8 cellular contexts compared by ENCODE assay signal in the genomic region with DNA sequence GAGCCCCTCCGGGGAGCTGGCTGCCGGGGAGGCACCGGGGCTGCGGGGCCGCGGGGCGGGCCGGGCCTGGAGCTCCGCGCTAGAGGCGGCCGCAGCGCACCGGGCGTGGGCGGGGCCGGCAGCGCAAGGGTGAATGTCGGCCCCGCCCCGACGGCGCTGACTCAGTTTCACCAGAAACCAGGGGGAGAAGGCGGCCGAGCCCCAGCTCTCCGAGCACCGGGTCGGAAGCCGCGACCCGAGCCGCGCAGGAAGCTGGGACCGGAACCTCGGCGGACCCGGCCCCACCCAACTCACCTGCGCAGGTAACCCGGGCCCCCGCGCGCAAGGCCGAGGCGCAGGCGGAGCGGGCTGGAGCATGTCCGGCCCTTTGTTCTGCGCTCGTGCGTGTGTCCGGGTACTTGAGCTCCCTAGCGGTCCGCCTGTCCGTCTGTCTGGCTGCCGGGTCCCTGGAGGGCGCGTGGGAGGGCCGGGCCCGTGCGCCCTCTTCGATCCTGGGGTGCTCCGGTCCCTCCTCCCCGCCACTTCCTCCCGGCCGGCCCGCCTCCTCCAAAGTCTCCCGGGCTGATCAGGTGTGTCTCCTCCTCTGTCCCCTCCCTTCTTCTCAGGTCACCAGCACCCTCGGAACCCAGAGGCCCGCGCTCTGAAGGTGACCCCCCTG. TPM values are rescaled to one million over a fixed set of nuclear protein-coding genes. Genes with fewer than 3 reads are reported as not detected.
DNase-seq lines count a peak whose midpoint lies in the region; ATAC-seq, FAIRE-seq and TF ChIP-seq lines count a peak whose summit lies in the region.

A gene with protein sequence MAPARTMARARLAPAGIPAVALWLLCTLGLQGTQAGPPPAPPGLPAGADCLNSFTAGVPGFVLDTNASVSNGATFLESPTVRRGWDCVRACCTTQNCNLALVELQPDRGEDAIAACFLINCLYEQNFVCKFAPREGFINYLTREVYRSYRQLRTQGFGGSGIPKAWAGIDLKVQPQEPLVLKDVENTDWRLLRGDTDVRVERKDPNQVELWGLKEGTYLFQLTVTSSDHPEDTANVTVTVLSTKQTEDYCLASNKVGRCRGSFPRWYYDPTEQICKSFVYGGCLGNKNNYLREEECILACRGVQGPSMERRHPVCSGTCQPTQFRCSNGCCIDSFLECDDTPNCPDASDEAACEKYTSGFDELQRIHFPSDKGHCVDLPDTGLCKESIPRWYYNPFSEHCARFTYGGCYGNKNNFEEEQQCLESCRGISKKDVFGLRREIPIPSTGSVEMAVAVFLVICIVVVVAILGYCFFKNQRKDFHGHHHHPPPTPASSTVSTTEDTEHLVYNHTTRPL (plus strand): TSS at position 164 of the 658 bp plus-strand sequence. CDS start 507 bp downstream, outside the sequence.

- ATAC-seq in IMR-90 (ENCODE audit: low read depth) (peak; percentile 64), HG03378 (IDR thresholded peaks at IDR 0.05; ENCODE audit: unreplicated experiment) (no peak)

- H3K56ac ChIP-seq in IMR-90 (ENCODE audit: extremely low read depth, insufficient read depth, low read length), result no peak within 1 kb of the TSS

- H3K27me3 ChIP-seq in ACC112 (ENCODE audit: insufficient read depth, low read length) (peaks cover 34% of the 10 kb centered on the region), IMR-90 (ENCODE audit: control insufficient read depth, insufficient read depth, low read length) (peaks cover 38% of the 10 kb centered on the region), neuron (ENCODE audit: insufficient read depth, low read length) (peaks cover 71% of the 10 kb centered on the region), thyroid gland (no peaks in the 10 kb centered on the region)

- BruUV-seq in IMR-90 (replicated peaks; lab: Mats Ljungman, UMichigan), result no TSS peak

- H2BK120ac ChIP-seq in IMR-90 (ENCODE audit: low read depth, low read length), result no peak within 1 kb of the TSS

- CTCF ChIA-PET in IMR-90 (lab: Yijun Ruan, JAX), result no interaction called here
- CTCF ChIA-PET in activated CD4-positive, alpha-beta memory T cell treated with anti-CD3 and anti-CD28 coated beads for 36 hours (lab: Charles Lee), result interaction anchor here (0.8 to 9.8 kb wide), 10 partner anchors 13 to 476 kb away, joined by 3 to 109 read pairs (median 3); a partner anchor contains a TSS

- no peak for TF ChIP-seq CTCF in IMR-90 (conservative IDR thresholded peaks at IDR 0.05; ENCODE audit: low read depth, low read length)
- no peak for TF ChIP-seq CTCF in epithelial cell of proximal tubule (conservative IDR thresholded peaks at IDR 0.05; ENCODE audit: low read depth, low read length)
- no peak for TF ChIP-seq CTCF in thyroid gland (IDR thresholded peaks at IDR 0.05)
- no peak for TF ChIP-seq CTCF in D721Med (IDR thresholded peaks at IDR 0.05; ENCODE audit: insufficient read depth, missing control alignments)

- peaks cover 14% of the 10 kb centered on the region for H3K4me1 ChIP-seq in ACC112 (ENCODE audit: control insufficient read depth, insufficient read depth, low read length, unreplicated experiment)
- 0 out of 2 replicates have a peak, but pooled peaks cover 3% of the 10 kb centered on the region for H3K4me1 ChIP-seq in IMR-90 (ENCODE audit: control insufficient read depth, insufficient read depth, low read length)
- H3K4me1 ChIP-seq in neuron (ENCODE audit: insufficient read depth, low read length), result no peaks in the 10 kb centered on the region
- H3K4me1 ChIP-seq in thyroid gland, result peaks cover 22 to 29% of the 10 kb centered on the region in 2 donors

- H3K4ac ChIP-seq in IMR-90 (ENCODE audit: low read depth, low read length), result no peak within 1 kb of the TSS

- H3K9me3 ChIP-seq in IMR-90 (ENCODE audit: control insufficient read depth, insufficient read depth, low read length) (no peaks in the 10 kb centered on the region), neuron (ENCODE audit: low read length) (peaks cover 2% of the 10 kb centered on the region), thyroid gland (no peaks in the 10 kb centered on the region)

- H3K9me3 Mint-ChIP-seq in activated CD4-positive, alpha-beta memory T cell treated with anti-CD3 and anti-CD28 coated beads for 36 hours, result no peaks in the 10 kb centered on the region

- H3K79me2 ChIP-seq in ACC112 (ENCODE audit: control insufficient read depth, insufficient read depth, low read length, unreplicated experiment), result no peaks in the 10 kb centered on the region

- H3K23ac ChIP-seq in IMR-90 (ENCODE audit: low read depth, low read length), result peak within 1 kb of the TSS; percentile 69

- H4K91ac ChIP-seq in IMR-90 (ENCODE audit: insufficient read depth, low read depth, low read length), result no peak within 1 kb of the TSS

- WGBS in IMR-90 (ENCODE audit: extremely low coverage in 2 of 2, insufficient read length in 1 of 2), 2 experiments, result 1% methylated on average over 27 of the region's 70 CpGs; no CpG with 5 or more reads in 1 of the 2 experiments
- 4% methylated on average over 10 of the region's 70 CpGs; no CpG with 5 or more reads in 1 of the 2 donors for WGBS in thyroid gland, 2 donors

- no peak for FAIRE-seq in D721Med (lab: Jason Lieb, UNC)

- H3K9me1 ChIP-seq in IMR-90 (ENCODE audit: insufficient read depth, low read length), result no peaks in the 10 kb centered on the region

- peak within 1 kb of the TSS; percentile 66 for H3K4me2 ChIP-seq in IMR-90 (ENCODE audit: low read depth, low read length)

- TF ChIP-seq POLR2A in IMR-90 (IDR thresholded peaks at IDR 0.05; ENCODE audit: low read depth, low read length), result no peak
- TF ChIP-seq POLR2A in thyroid gland (IDR thresholded peaks at IDR 0.05), result peak in 1 of 2 donors; percentile 75

- H3K36me3 ChIP-seq in ACC112 (ENCODE audit: insufficient read depth, low read length) (no peaks in the 10 kb centered on the region), IMR-90 (ENCODE audit: control insufficient read depth, insufficient read depth, low read length) (no peaks in the 10 kb centered on the region), neuron (ENCODE audit: insufficient read depth, low read length) (no peaks in the 10 kb centered on the region), thyroid gland (no peaks in the 10 kb centered on the region)

- H3K27me3 Mint-ChIP-seq in activated CD4-positive, alpha-beta memory T cell treated with anti-CD3 and anti-CD28 coated beads for 36 hours, result peaks cover 6% of the 10 kb centered on the region

- H3K27ac ChIP-seq in ACC112 (ENCODE audit: low read depth, low read length), result no peak within 1 kb of the TSS
- H3K27ac ChIP-seq in IMR-90 (ENCODE audit: insufficient read depth, low read length), result no peak within 1 kb of the TSS
- H3K27ac ChIP-seq in thyroid gland, result peak within 1 kb of the TSS; percentile 47 to 90 (median 68)

- H3K9ac ChIP-seq in IMR-90 (ENCODE audit: low read depth, low read length), result no peak within 1 kb of the TSS

- H3K14ac ChIP-seq in IMR-90 (replicated peaks; ENCODE audit: low read depth, low read length), result no peak within 1 kb of the TSS

- no peaks in the 10 kb centered on the region for H3K36me3 Mint-ChIP-seq in activated CD4-positive, alpha-beta memory T cell treated with anti-CD3 and anti-CD28 coated beads for 36 hours

- H2BK20ac ChIP-seq in IMR-90 (ENCODE audit: low read depth, low read length), result no peak within 1 kb of the TSS

- no peak for TF ChIP-seq RAD21 in IMR-90 (IDR thresholded peaks at IDR 0.05; ENCODE audit: low read length)

- no peak within 1 kb of the TSS for H3K27ac Mint-ChIP-seq in activated CD4-positive, alpha-beta memory T cell treated with anti-CD3 and anti-CD28 coated beads for 36 hours

- H4K20me1 ChIP-seq in IMR-90 (ENCODE audit: insufficient read depth, low read length), result peaks cover 5% of the 10 kb centered on the region; the same call in 1 of the 2 replicates

- H3K18ac ChIP-seq in IMR-90 (ENCODE audit: low read depth, low read length), result no peak within 1 kb of the TSS

- no peak within 1 kb of the TSS for H4K8ac ChIP-seq in IMR-90 (ENCODE audit: low read depth in 2 of 2, low read length in 2 of 2)

- in situ Hi-C loops in IMR-90 (cut with MboI; ENCODE audit: low sequenced_read_pairs), result no loop called here

- no peaks in the 10 kb centered on the region for H3K79me1 ChIP-seq in IMR-90 (ENCODE audit: low read depth in 1 of 2, low read length in 2 of 2)

- peak within 1 kb of the TSS; percentile 76 for H2AK9ac ChIP-seq in IMR-90 (replicated peaks; ENCODE audit: low read depth, low read length, poor library complexity)

- H3K4me3 Mint-ChIP-seq in activated CD4-positive, alpha-beta memory T cell treated with anti-CD3 and anti-CD28 coated beads for 36 hours, result peak within 1 kb of the TSS; percentile 83

- H2AFZ ChIP-seq in ACC112 (ENCODE audit: low read length, unreplicated experiment) (peak within 1 kb of the TSS; percentile 75), IMR-90 (replicated peaks; ENCODE audit: low read length, poor library complexity) (peak within 1 kb of the TSS; percentile 86), neuron (ENCODE audit: low read depth, low read length) (peak within 1 kb of the TSS; percentile 74)

- peak within 1 kb of the TSS; percentile 72 for H3K4me3 ChIP-seq in ACC112 (ENCODE audit: low read depth, low read length)
- H3K4me3 ChIP-seq in IMR-90 (ENCODE audit: insufficient read depth, low read depth, low read length), result peak within 1 kb of the TSS; percentile 26
- peak within 1 kb of the TSS; percentile 84 for H3K4me3 ChIP-seq in epithelial cell of proximal tubule (ENCODE audit: low read depth, low read length)
- peak within 1 kb of the TSS; percentile 28 for H3K4me3 ChIP-seq in neuron (ENCODE audit: low read length)
- H3K4me3 ChIP-seq in thyroid gland (replicated peaks in 1 of 3), result peak within 1 kb of the TSS; percentile 50 to 62 (median 57)

- H4K5ac ChIP-seq in IMR-90 (ENCODE audit: low read depth, low read length), result no peak within 1 kb of the TSS

- peaks cover 27% of the 10 kb centered on the region for H3K4me1 Mint-ChIP-seq in activated CD4-positive, alpha-beta memory T cell treated with anti-CD3 and anti-CD28 coated beads for 36 hours (ENCODE audit: low read depth)

- DNase-seq in IMR-90, result no peak
- peak; percentile 87 for DNase-seq in activated CD4-positive, alpha-beta memory T cell treated with anti-CD3 and anti-CD28 coated beads for 36 hours
- no peak for DNase-seq in epithelial cell of proximal tubule (ENCODE audit: low read depth)
- DNase-seq in thyroid gland, result peak; percentile 79 to 82
- no peak for DNase-seq in D721Med (ENCODE audit: insufficient read length, low spot score)

- dilution Hi-C loops in IMR-90 (cut with HindIII; ENCODE audit: low sequenced_read_pairs, unreplicated experiment), result no loop called here

- POLR2A ChIA-PET in IMR-90 (lab: Charles Lee; ENCODE audit: unreplicated experiment), result no interaction called here
- POLR2A ChIA-PET in activated CD4-positive, alpha-beta memory T cell treated with anti-CD3 and anti-CD28 coated beads for 36 hours (lab: Charles Lee), result interaction anchor here (0.6 to 1.1 kb wide), 8 partner anchors 8 to 555 kb away, joined by 3 to 6 read pairs (median 4); a partner anchor contains a TSS

- intact Hi-C loops in IMR-90 (cut with micrococcal nuclease), result loop anchor here (1.0 kb wide), 1 partner anchor 37 kb away; a partner anchor contains a TSS
- intact Hi-C loops in activated CD4-positive, alpha-beta memory T cell treated with anti-CD3 and anti-CD28 coated beads for 36 hours (cut with micrococcal nuclease), result loop anchor here (2.0 to 10.0 kb wide), 2 partner anchors 37 to 79 kb away; a partner anchor contains a TSS
- intact Hi-C loops in thyroid gland (cut with DNase I), result no loop called here

- H2BK5ac ChIP-seq in IMR-90 (ENCODE audit: low read depth, low read length, poor library complexity, severe bottlenecking), result no peak within 1 kb of the TSS

- H2BK15ac ChIP-seq in IMR-90 (ENCODE audit: low read depth, low read length), result no peak within 1 kb of the TSS

- H2AK5ac ChIP-seq in IMR-90 (ENCODE audit: low read depth, low read length), result no peak within 1 kb of the TSS

RNA-seq across cellular contexts. Expression of the gene that starts here (rescaled TPM):
- total RNA-seq in IMR-90 (2012; rRNA removed), result 0.56 and 0.90 TPM in 2 replicates
- 1.8 and 2.1 TPM in 2 replicates for polyA plus RNA-seq in IMR-90 (2012; rRNA removed)
- polyA plus RNA-seq in IMR-90 (2012; cell fraction: cytosol; rRNA removed), result 2.3 and 3.1 TPM in 2 replicates
- polyA plus RNA-seq in IMR-90 (2012; cell fraction: nucleus; rRNA removed; ENCODE audit: low replicate concordance), result 2.5 and 5.8 TPM in 2 replicates
- 10 to 100 TPM; 11.3 to 13.1 TPM for total RNA-seq in activated CD4-positive, alpha-beta memory T cell treated with anti-CD3 and anti-CD28 coated beads for 36 hours
- 159 and 319 TPM in 2 replicates for total RNA-seq in epithelial cell of proximal tubule
- total RNA-seq in thyroid gland, result 100 to 1,000 TPM in 2 of 4 donors, 10 to 100 TPM in 2; 84.3 to 143 (median 113) TPM

Comparison
In these comparisons a context has a peak if more than half of its experiments do, and no peak if none do; other contexts are left out.
1. RNA of the gene that starts here (total RNA-seq): 159 to 319 TPM in epithelial cell of proximal tubule and 84.3 to 143 TPM in thyroid gland; 11.3 to 13.1 TPM in activated CD4-positive, alpha-beta memory T cell treated with anti-CD3 and anti-CD28 coated beads for 36 hours and 0.56 to 0.90 TPM in IMR-90; every median in the first group is over 4 times any median in the second.
2. H3K27ac ChIP-seq: peak in thyroid gland (3 of 3); none in ACC112 (single experiment) and IMR-90 (single experiment).
3. H3K4me3 ChIP-seq: peak in every context shown above with its lines; median percentile 84 in epithelial cell of proximal tubule; 72 in ACC112; 57 in thyroid gland; 28 in neuron; 26 in IMR-90.
4. DNase-seq: peak in activated CD4-positive, alpha-beta memory T cell treated with anti-CD3 and anti-CD28 coated beads for 36 hours (single experiment) and thyroid gland (2 of 2); none in IMR-90 (single experiment), epithelial cell of proximal tubule (single experiment) and D721Med (single experiment).
5. Peak in every context shown above with its lines, with median percentiles within 50 percentile points of each other: H2AFZ ChIP-seq.